10 cellular contexts compared by ENCODE assay signal in the genomic region with DNA sequence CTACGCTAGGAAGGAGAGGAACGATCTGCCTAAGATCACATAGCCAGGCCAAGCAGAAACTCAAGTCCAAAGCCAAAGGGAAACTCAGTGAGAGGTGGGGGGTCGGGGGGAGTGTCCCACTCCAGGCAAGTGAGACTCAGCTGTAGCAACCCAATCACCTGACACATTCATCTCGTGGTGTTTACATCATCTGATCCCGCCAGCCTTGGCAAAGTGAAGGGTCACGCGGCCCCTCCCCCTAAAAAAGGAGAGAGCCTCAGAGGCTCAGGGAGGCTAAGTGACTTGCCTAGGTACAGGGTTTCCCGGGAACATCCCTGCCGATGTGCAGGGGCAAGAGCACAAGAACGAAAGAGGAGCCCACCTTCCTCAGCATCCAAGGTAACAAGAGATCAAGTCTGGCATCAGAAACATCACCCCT. TPM values are rescaled to one million over a fixed set of nuclear protein-coding genes. Genes with fewer than 3 reads are reported as not detected.
DNase-seq lines count a peak whose midpoint lies in the region; ATAC-seq and TF ChIP-seq lines count a peak whose summit lies in the region.
"Had no signal": no experiment of that assay in that cellular context is flagged by ENCODE, and none has a peak within 500 bp of the region (broad histone marks: within the 10 kb centered on the region; RNA-seq: fewer than 3 reads in every experiment).

No MANE protein-coding gene starts in this region.

- no peak for TF ChIP-seq EP300 in transverse colon (IDR thresholded peaks at IDR 0.05; ENCODE audit: low read depth)

- peak overlapping the region; percentile 89 for H3K27ac Mint-ChIP-seq in memory B cell

- WGBS in transverse colon (ENCODE audit: low coverage in 1 of 2), 2 donors, result 41% methylated on average over 10 of the region's 10 CpGs; no CpG with 5 or more reads in 1 of the 2 donors

- ATAC-seq in memory B cell (ENCODE audit: low read depth), result no peak

- TF ChIP-seq CTCF in cardiac fibroblast (IDR thresholded peaks at IDR 0.05; ENCODE audit: low read depth, low read length) (no peak), transverse colon (IDR thresholded peaks at IDR 0.05) (no peak)

- peak overlapping the region; percentile 96 to 100 (median 98) for H3K27ac ChIP-seq in transverse colon

- H3K4me3 ChIP-seq in cardiac fibroblast (replicated peaks in 1 of 2; ENCODE audit: low read depth in 2 of 2, low read length in 2 of 2) (no peak overlapping the region), transverse colon (peak overlapping the region in 1 of 4 donors; percentile 3)

- H3K4me1 ChIP-seq in transverse colon, result peaks cover 93 to 100% (median 100%) of the 10 kb centered on the region in 4 donors

- in situ Hi-C loops in transverse colon (cut with MboI; ENCODE audit: low pct_ligation_motif_present in 1 of 4, low pct_unique_long_range_greater_than_20kb in 1 of 4, low sequenced_read_pairs in 3 of 4), result no loop called here

- intact Hi-C loops in transverse colon (cut with DNase I; ENCODE audit: low total_unique reads), result no loop called here

- peaks cover 80% of the 10 kb centered on the region for H3K4me1 Mint-ChIP-seq in memory B cell

- no peak for TF ChIP-seq POLR2A in transverse colon (IDR thresholded peaks at IDR 0.05)

- H3K9me3 Mint-ChIP-seq in memory B cell, result no peaks in the 10 kb centered on the region

- peak; percentile 72 for DNase-seq in activated effector memory CD4-positive, alpha-beta T cell treated with anti-CD3 and anti-CD28 coated beads, Interleukin-2, amount 50 U/mL, for 16 hours
- DNase-seq in activated effector memory CD4-positive, alpha-beta T cell treated with Interleukin-2 at 50 U/mL for 16 hours, result no peak
- DNase-seq in cardiac fibroblast (ENCODE audit: low read depth in 2 of 2) (peak; percentile 58 to 63), memory B cell (ENCODE audit: low spot score in 2 of 2) (no peak), transverse colon (no peak), NCI-H1048 (lab: John Stamatoyannopoulos, UW) (no peak), NCI-H146 treated with DMSO at 0.1 percent for 48 hours (lab: John Stamatoyannopoulos, UW; ENCODE audit: unreplicated experiment) (no peak)
- no peak for DNase-seq in effector CD8-positive, alpha-beta T cell (lab: John Stamatoyannopoulos, UW)
- DNase-seq: NCI-H2081, ovary had no signal

- H3K36me3 Mint-ChIP-seq in memory B cell, result peaks cover 14% of the 10 kb centered on the region

- no peaks in the 10 kb centered on the region for H3K27me3 ChIP-seq in transverse colon
- H3K27me3 ChIP-seq: ovary had no signal

- peak overlapping the region; percentile 52 for H3K4me3 Mint-ChIP-seq in memory B cell

- no peaks in the 10 kb centered on the region for H3K36me3 ChIP-seq in transverse colon
- H3K36me3 ChIP-seq: ovary had no signal

- no peaks in the 10 kb centered on the region for H3K27me3 Mint-ChIP-seq in memory B cell

- no peaks in the 10 kb centered on the region for H3K9me3 ChIP-seq in transverse colon
- H3K9me3 ChIP-seq: ovary had no signal

RNA-seq across cellular contexts. Expression of gene MYH9, which starts 21.5 kb away (rescaled TPM):
- total RNA-seq in transverse colon, result 100 to 1,000 TPM; 385 to 511 (median 460) TPM

Comparison
In these comparisons a context has a peak if more than half of its experiments do, and no peak if none do; other contexts are left out.
1. DNase-seq: peak in activated effector memory CD4-positive, alpha-beta T cell treated with anti-CD3 and anti-CD28 coated beads, Interleukin-2, amount 50 U/mL, for 16 hours (single experiment) and cardiac fibroblast (2 of 2); none in activated effector memory CD4-positive, alpha-beta T cell treated with Interleukin-2 at 50 U/mL for 16 hours (single experiment), memory B cell (0 of 2), transverse colon (single experiment), NCI-H1048 (single experiment), effector CD8-positive, alpha-beta T cell (single experiment) and NCI-H146 treated with DMSO at 0.1 percent for 48 hours (single experiment).